In the genomic region with DNA sequence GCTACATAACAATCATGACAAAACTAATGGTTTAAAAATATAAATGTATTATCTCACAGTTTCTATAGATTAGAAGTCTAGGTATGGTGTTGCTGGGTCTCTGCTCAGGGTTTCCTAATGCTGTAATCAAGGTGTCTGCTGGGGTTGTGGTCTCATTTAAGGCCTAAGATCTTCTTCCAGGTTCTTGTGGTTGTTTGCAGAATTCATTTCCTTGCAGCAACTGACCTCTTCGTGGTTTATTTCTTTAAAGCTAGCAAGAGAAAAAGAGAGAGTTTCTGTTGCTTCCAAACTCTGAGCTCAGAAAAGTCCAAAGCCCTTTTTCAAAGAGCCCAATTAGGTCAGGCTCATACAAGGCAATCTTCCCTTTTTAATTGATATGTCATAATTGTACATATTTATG, we compare ENCODE assay signal across 14 cellular contexts.
DNase-seq lines count a peak whose midpoint lies in the region; ATAC-seq and TF ChIP-seq lines count a peak whose summit lies in the region.
"Had no signal": no experiment of that assay in that cellular context is flagged by ENCODE, and none has a peak within 500 bp of the region (broad histone marks: within the 10 kb centered on the region; RNA-seq: fewer than 3 reads in every experiment).

No MANE protein-coding gene starts in this region.

- POLR2A ChIA-PET in PC-3 (lab: Charles Lee; ENCODE audit: unreplicated experiment): no interaction called here

- 0 out of 2 replicates have a peak overlapping the region, but pooled peaks have one; percentile 41 for H2AFZ ChIP-seq in PC-3 (ENCODE audit: low read length)

- peak; percentile 27 for DNase-seq in H4 (ENCODE audit: low spot score)
- no peak for DNase-seq in PC-3
- DNase-seq in astrocyte of the hippocampus (ENCODE audit: low read depth, low spot score): peak; percentile 25
- peak; percentile 37 for DNase-seq in renal cortical epithelial cell (ENCODE audit: low read depth)
- DNase-seq in midbrain (lab: John Stamatoyannopoulos, UW): no peak
- no peak for DNase-seq in cerebellar cortex (ENCODE audit: low spot score)
- no peak for DNase-seq in brain microvascular endothelial cell
- DNase-seq: CD4-positive, CD25-positive, alpha-beta regulatory T cell; GDM1; NCI-H1048; NCI-H187; NCI-H510A; SIG-M5 had no signal

- H3K36me3 ChIP-seq in PC-3 (ENCODE audit: low read depth, low read length) (no peaks in the 10 kb centered on the region), brain microvascular endothelial cell (replicated peaks) (no peaks in the 10 kb centered on the region)

- H3K79me2 ChIP-seq in PC-3 (ENCODE audit: low read length): no peaks in the 10 kb centered on the region

- H3K9me3 ChIP-seq in PC-3 (ENCODE audit: low read length): no peaks in the 10 kb centered on the region

- H3F3A ChIP-seq in PC-3 (ENCODE audit: low read length, unreplicated experiment): no peaks in the 10 kb centered on the region

- peak overlapping the region; percentile 65; the same call in 1 of the 2 replicates for H3K4me2 ChIP-seq in PC-3 (ENCODE audit: low read length)

- H3K9me2 ChIP-seq in PC-3 (replicated peaks; ENCODE audit: low read length): no peaks in the 10 kb centered on the region

- BruUV-seq in PC-3 (replicated peaks; lab: Mats Ljungman, UMichigan): no TSS peak

- peaks cover 35% of the 10 kb centered on the region for H3K4me1 ChIP-seq in PC-3 (ENCODE audit: insufficient read depth, low read length)

- TF ChIP-seq CTCF in PC-3 (conservative IDR thresholded peaks at IDR 0.05; ENCODE audit: low read depth, low read length): no peak
- TF ChIP-seq CTCF in brain microvascular endothelial cell (IDR thresholded peaks at IDR 0.05; ENCODE audit: low read depth, low read length, missing control alignments): no peak

- in situ Hi-C loops in brain microvascular endothelial cell (cut with HindIII; ENCODE audit: low pct_ligation_motif_present, low sequenced_read_pairs): no loop called here

- H3K9ac ChIP-seq in PC-3 (ENCODE audit: low read length): no peak overlapping the region

- intact Hi-C loops in PC-3 (cut with micrococcal nuclease): loop anchor here (10.0 kb wide), 1 partner anchor 188 kb away; no protein-coding TSS in a partner anchor

- no peaks in the 10 kb centered on the region for H4K20me1 ChIP-seq in PC-3 (ENCODE audit: low read length)

- H3K4me3 ChIP-seq in PC-3 (ENCODE audit: low read length) (no peak overlapping the region), brain microvascular endothelial cell (ENCODE audit: low read depth, low read length) (no peak overlapping the region)

- peak overlapping the region; percentile 70; the same call in 1 of the 2 replicates for H3K27ac ChIP-seq in PC-3 (ENCODE audit: low read length)
- no peak overlapping the region for H3K27ac ChIP-seq in brain microvascular endothelial cell

- ATAC-seq in PC-3: no peak
- ATAC-seq: HCT116 had no signal

- CTCF ChIA-PET in PC-3 (lab: Charles Lee): no interaction called here

- H3K27me3 ChIP-seq in PC-3 (ENCODE audit: low read length) (no peaks in the 10 kb centered on the region), brain microvascular endothelial cell (replicated peaks) (no peaks in the 10 kb centered on the region)

Comparison
In these comparisons a context has a peak if more than half of its experiments do, and no peak if none do; other contexts are left out.
1. DNase-seq: peak in H4 (single experiment), astrocyte of the hippocampus (single experiment) and renal cortical epithelial cell (single experiment); none in PC-3 (single experiment), midbrain (single experiment), cerebellar cortex (single experiment) and brain microvascular endothelial cell (single experiment).